28 cellular contexts compared by ENCODE assay signal in the genomic region with DNA sequence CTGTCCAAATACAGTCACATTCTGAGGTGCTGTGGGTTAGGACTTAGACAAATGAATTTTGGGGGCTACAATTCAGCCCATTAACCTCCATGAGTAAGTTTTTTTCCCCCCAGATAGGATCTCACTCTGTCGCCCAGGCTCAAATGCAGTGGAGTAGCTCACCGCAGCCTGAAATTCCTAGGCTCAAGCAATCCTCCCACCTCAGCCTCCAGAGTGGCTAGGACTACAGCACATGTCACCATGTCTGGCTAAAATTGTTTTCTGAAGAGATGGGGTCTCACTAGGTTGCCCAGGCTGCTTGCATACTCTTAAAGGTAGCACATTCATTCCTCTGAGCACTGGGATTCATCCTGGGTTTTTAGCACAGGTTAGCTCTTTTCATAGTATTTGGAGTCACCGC.
"Had no signal": no experiment of that assay in that cellular context is flagged by ENCODE, and none has a peak within 500 bp of the region (broad histone marks: within the 10 kb centered on the region; RNA-seq: fewer than 3 reads in every experiment).

No MANE protein-coding gene starts in this region.

- H3K27me3 Mint-ChIP-seq: naive B cell; stimulated activated memory B cell treated with anti-CD40 and anti-IgM and Interleukin-4, amounts not matched to agents 10 μg/mL and 1 μg/mL and 100 μg/mL, for 72 hours had no signal

- H3K9me3 Mint-ChIP-seq: mesothelial cell of epicardium; naive B cell; nephron progenitor cell; stimulated activated memory B cell treated with anti-CD40 and anti-IgM and Interleukin-4, amounts not matched to agents 10 μg/mL and 1 μg/mL and 100 μg/mL, for 72 hours had no signal

- H3K27me3 ChIP-seq: dorsolateral prefrontal cortex, heart left ventricle, hepatocyte, testis, tibial artery, upper lobe of left lung, uterus had no signal

- H3K27ac Mint-ChIP-seq: mesothelial cell of epicardium; stimulated activated memory B cell treated with anti-CD40 and anti-IgM and Interleukin-4, amounts not matched to agents 10 μg/mL and 1 μg/mL and 100 μg/mL, for 72 hours had no signal

- H3K4me2 ChIP-seq: hepatocyte, smooth muscle cell had no signal

- H3K36me3 ChIP-seq: prostate gland, uterus had no signal

- H3K4me3 Mint-ChIP-seq: mesothelial cell of epicardium; naive B cell; nephron progenitor cell; stimulated activated memory B cell treated with anti-CD40 and anti-IgM and Interleukin-4, amounts not matched to agents 10 μg/mL and 1 μg/mL and 100 μg/mL, for 72 hours had no signal

- H3K4me1 Mint-ChIP-seq: mesothelial cell of epicardium had no signal

- H3K9me3 ChIP-seq: heart left ventricle, mucosa of descending colon, prostate gland, testis, tibial artery, upper lobe of left lung, uterus had no signal

- H3K4me3 ChIP-seq: dorsolateral prefrontal cortex, heart left ventricle, hepatocyte, lung, mucosa of descending colon, prostate gland, smooth muscle cell, testis, tibial artery, upper lobe of left lung, uterus had no signal

- FAIRE-seq: colon, frontal cortex, kidney had no signal

- ATAC-seq: heart left ventricle; left lobe of liver; mucosa of descending colon; right cardiac atrium; stimulated activated memory B cell treated with anti-CD40 and anti-IgM and Interleukin-4, amounts not matched to agents 10 μg/mL and 1 μg/mL and 100 μg/mL, for 72 hours; stimulated activated naive CD8-positive, alpha-beta T cell treated with anti-CD3 and anti-CD28 coated beads, Interleukin-15, Interleukin-2, amounts not matched to agents 100 U/mL and 50 U/mL, for 24 hours had no signal

- H2AFZ ChIP-seq: hepatocyte had no signal

- DNase-seq: dorsolateral prefrontal cortex; effector CD4-positive, alpha-beta T cell; heart left ventricle; kidney; mesenchymal stem cell; mucosa of descending colon; naive B cell; nephron progenitor cell; nucleus accumbens; right cardiac atrium; stimulated activated CD4-positive, alpha-beta T cell treated with anti-CD3 and anti-CD28 coated beads, Interleukin-12 subunit alpha, Interleukin-12 subunit beta, amount 100 ng/mL, for 4 hours; stimulated activated CD4-positive, alpha-beta T cell treated with anti-CD3 and anti-CD28 coated beads, Interleukin-1b, Interleukin-23, amount 100 ng/mL, for 48 hours; stimulated activated CD4-positive, alpha-beta T cell treated with anti-CD3 and anti-CD28 coated beads, Interleukin-4, amount 100 ng/mL, for 1 hour; stimulated activated naive CD8-positive, alpha-beta T cell treated with anti-CD3 and anti-CD28 coated beads, Interleukin-15, Interleukin-2, amounts not matched to agents 100 U/mL and 50 U/mL, for 24 hours; substantia nigra; testis; tibial artery; upper lobe of left lung; uterus had no signal

- H3K4me1 ChIP-seq: prostate gland, testis, uterus had no signal

- H3K27ac ChIP-seq: dorsolateral prefrontal cortex, heart left ventricle, hepatocyte, prostate gland, testis, tibial artery, upper lobe of left lung, uterus had no signal
